ENCODE assay signal across 1 cellular context in genomic region chr14:54362759-54363437, GRCh38.
TF ChIP-seq lines count a peak whose summit lies in the region.

No MANE protein-coding gene starts in this region.

TF ChIP-seq in GM12878, 131 proteins besides CTCF, POLR2A, EP300 and RAD21:
- TF ChIP-seq ATF3 (IDR thresholded peaks at IDR 0.05; ENCODE audit: borderline replicate concordance, extremely low read depth, low read depth, low read length) (no peak), HSF1 (IDR thresholded peaks at IDR 0.05; ENCODE audit: low read depth, low read length) (no peak), GABPA (IDR thresholded peaks at IDR 0.05; ENCODE audit: low read depth) (no peak), POLR2AphosphoS5 (IDR thresholded peaks at IDR 0.05; ENCODE audit: low read length) (no peak), PBX3 (IDR thresholded peaks at IDR 0.05; ENCODE audit: insufficient replicate concordance, low read depth, low read length) (no peak), USF2 (IDR thresholded peaks at IDR 0.05; ENCODE audit: borderline replicate concordance, low read depth, low read length) (no peak), SREBF1 (IDR thresholded peaks at IDR 0.05; ENCODE audit: low read length) (no peak), IKZF1 (conservative IDR thresholded peaks at IDR 0.05) (no peak), FOS (IDR thresholded peaks at IDR 0.05; ENCODE audit: borderline replicate concordance, extremely low read depth, insufficient read length) (no peak), USF1 (IDR thresholded peaks at IDR 0.05; ENCODE audit: borderline replicate concordance, extremely low read length, insufficient read depth, low read depth, low read length) (no peak), POLR2AphosphoS2 (IDR thresholded peaks at IDR 0.05; ENCODE audit: low read depth, low read length) (no peak), MTA2 (IDR thresholded peaks at IDR 0.05; ENCODE audit: low read depth) (no peak)
